Comparison of ENCODE assay signal across 15 cellular contexts in the genomic region with DNA sequence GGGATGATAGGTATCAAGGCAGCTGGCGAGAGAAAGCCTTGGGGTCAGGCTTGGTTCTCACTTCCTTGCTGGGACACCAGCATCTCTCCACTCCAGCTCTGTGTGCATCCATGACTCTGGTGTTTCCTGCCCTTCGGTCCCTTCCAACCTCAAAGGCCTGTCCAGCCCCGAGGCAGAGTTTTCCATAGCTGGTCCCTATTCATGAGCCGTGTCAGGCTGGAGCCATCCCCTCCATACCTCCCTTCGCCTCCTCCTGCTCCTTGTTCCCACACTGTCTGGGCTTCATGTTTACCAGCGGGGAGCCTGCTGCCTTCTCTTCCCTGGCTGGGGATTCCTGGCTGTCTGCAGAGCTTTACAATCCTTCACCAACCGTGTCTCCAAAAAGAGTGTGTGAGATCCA.
"Had no signal": no experiment of that assay in that cellular context is flagged by ENCODE, and none has a peak within 500 bp of the region (broad histone marks: within the 10 kb centered on the region; RNA-seq: fewer than 3 reads in every experiment).

No MANE protein-coding gene starts in this region.

- H3K4me2 ChIP-seq: neural progenitor cell had no signal

- H3K4me1 ChIP-seq: neural progenitor cell had no signal

- H3K36me3 Mint-ChIP-seq: naive B cell, neural progenitor cell had no signal

- H3K27me3 ChIP-seq: ascending aorta, esophagus muscularis mucosa, neural progenitor cell, ovary had no signal

- H3K4me3 ChIP-seq: ascending aorta, esophagus muscularis mucosa, neural progenitor cell, ovary, skin epidermis had no signal

- H3K4me3 Mint-ChIP-seq: naive B cell, neural progenitor cell had no signal

- H3K27ac Mint-ChIP-seq: naive B cell had no signal

- H3K9me3 Mint-ChIP-seq: naive B cell, neural progenitor cell had no signal

- H2AFZ ChIP-seq: neural progenitor cell had no signal

- H3K36me3 ChIP-seq: ascending aorta, neural progenitor cell, ovary had no signal

- H3K27ac ChIP-seq: ascending aorta, neural progenitor cell, ovary had no signal

- H3K4me1 Mint-ChIP-seq: naive B cell, neural progenitor cell had no signal

- DNase-seq: activated naive CD4-positive, alpha-beta T cell; naive B cell; ovary; stimulated activated CD4-positive, alpha-beta T cell treated with anti-CD3 and anti-CD28 coated beads, Interleukin-4, amount 100 ng/mL, for 24 hours; stimulated activated naive CD4-positive, alpha-beta T cell; T-helper 1 cell; T1000 had no signal

- H3K9me3 ChIP-seq: ascending aorta, esophagus muscularis mucosa, ovary had no signal

- FAIRE-seq: bronchial epithelial cell, colon, endometrium had no signal

- H3K9ac ChIP-seq: neural progenitor cell had no signal

- ATAC-seq: SK-N-SH treated with all-trans-retinoic acid at 6 μM for 48 hours had no signal
